In genomic region chr2:11743846-11744553, GRCh38 we compare ENCODE assay signal across 1 cellular context.
TF ChIP-seq lines count a peak whose summit lies in the region.

No MANE protein-coding gene starts in this region.

TF ChIP-seq in K562, 482 proteins besides CTCF, POLR2A, EP300 and RAD21 (continued from another document and continues in another):
- no peak for TF ChIP-seq CREB3 (tag; conservative IDR thresholded peaks at IDR 0.05; ENCODE audit: low read depth)
- TF ChIP-seq CBX3 (IDR thresholded peaks at IDR 0.05; ENCODE audit: borderline replicate concordance in 1 of 2, low read length in 2 of 2): peak in 1 of 2 experiments; percentile 100; a peak in 2 of 3 replicates
- peak; percentile 76; the same call in 1 of the 2 replicates for TF ChIP-seq DMBX1 (CRISPR knock-in tag; IDR thresholded peaks at IDR 0.05; ENCODE audit: borderline replicate concordance)
- TF ChIP-seq DNMT1 (IDR thresholded peaks at IDR 0.05): no peak
- no peak for TF ChIP-seq ZZZ3 (IDR thresholded peaks at IDR 0.05)
- TF ChIP-seq THAP12 (CRISPR knock-in tag; IDR thresholded peaks at IDR 0.05): no peak
- TF ChIP-seq GTF2E2 (tag; IDR thresholded peaks at IDR 0.05): 0 out of 2 replicates have a peak, but pooled peaks have one; percentile 27
- peak in 1 of 2 experiments; percentile 64; a peak in 2 of 4 replicates for TF ChIP-seq TEAD1 (CRISPR knock-in tag; IDR thresholded peaks at IDR 0.05)
- no peak for TF ChIP-seq KLF10 (CRISPR knock-in tag; IDR thresholded peaks at IDR 0.05)
- no peak for TF ChIP-seq ZNF12 (CRISPR knock-in tag; IDR thresholded peaks at IDR 0.05)
- no peak for TF ChIP-seq ZNF384 (IDR thresholded peaks at IDR 0.05; ENCODE audit: low read depth, low read length)
- no peak for TF ChIP-seq KDM4B (IDR thresholded peaks at IDR 0.05; ENCODE audit: borderline replicate concordance in 2 of 2, low read depth in 1 of 2)
- TF ChIP-seq PURB (CRISPR knock-in tag; IDR thresholded peaks at IDR 0.05; ENCODE audit: low read depth): no peak
- TF ChIP-seq ZNF263 (CRISPR knock-in tag; IDR thresholded peaks at IDR 0.05; ENCODE audit: borderline replicate concordance): peak; percentile 71; the same call in 1 of the 2 replicates
- no peak for TF ChIP-seq ILF3 (IDR thresholded peaks at IDR 0.05; ENCODE audit: borderline replicate concordance)
- peak; percentile 61; the same call in 1 of the 2 replicates for TF ChIP-seq MIER1 (IDR thresholded peaks at IDR 0.05; ENCODE audit: low read depth)
- no peak for TF ChIP-seq HDAC6 (IDR thresholded peaks at IDR 0.05; ENCODE audit: low read depth, low read length)
- TF ChIP-seq SRSF3 (IDR thresholded peaks at IDR 0.05; ENCODE audit: insufficient read depth, low read length): no peak
- TF ChIP-seq CUX1 (CRISPR knock-in tag; IDR thresholded peaks at IDR 0.05): no peak
- no peak for TF ChIP-seq SP2 (IDR thresholded peaks at IDR 0.05; ENCODE audit: extremely low read depth, low read depth, low read length, poor library complexity, severe bottlenecking)
- TF ChIP-seq LEF1 (IDR thresholded peaks at IDR 0.05): 0 out of 2 replicates have a peak, but pooled peaks have one; percentile 62
- TF ChIP-seq POLR2B (IDR thresholded peaks at IDR 0.05; ENCODE audit: low read depth, partially characterized antibody): no peak
- no peak for TF ChIP-seq HNRNPK (IDR thresholded peaks at IDR 0.05; ENCODE audit: low read depth, low read length, poor library complexity, severe bottlenecking)
- TF ChIP-seq MAFK (IDR thresholded peaks at IDR 0.05; ENCODE audit: low read length): peak; percentile 89
- TF ChIP-seq FOXJ2 (tag; IDR thresholded peaks at IDR 0.05): no peak
- TF ChIP-seq NRF1 (conservative IDR thresholded peaks at IDR 0.05 in 1 of 2, IDR thresholded peaks at IDR 0.05 in 1 of 2): peak; percentile 57 to 65
- peak; percentile 66 for TF ChIP-seq PRDM10 (IDR thresholded peaks at IDR 0.05; ENCODE audit: partially characterized antibody)
- TF ChIP-seq CAMTA2 (CRISPR knock-in tag; conservative IDR thresholded peaks at IDR 0.05): no peak
- no peak for TF ChIP-seq RBM14 (IDR thresholded peaks at IDR 0.05; ENCODE audit: borderline replicate concordance, insufficient read depth, low read depth, low read length)
- 0 out of 2 replicates have a peak, but pooled peaks have one; percentile 22 for TF ChIP-seq KLF16 (IDR thresholded peaks at IDR 0.05)
- no peak for TF ChIP-seq STAT6 (CRISPR knock-in tag; IDR thresholded peaks at IDR 0.05)
- TF ChIP-seq KAT7 (CRISPR knock-in tag; IDR thresholded peaks at IDR 0.05; ENCODE audit: borderline replicate concordance): peak; percentile 60; the same call in 1 of the 2 replicates
- peak; percentile 97 for TF ChIP-seq ZNF316 (IDR thresholded peaks at IDR 0.05)
- TF ChIP-seq CBFA2T3 (IDR thresholded peaks at IDR 0.05): peak; percentile 79
- TF ChIP-seq CEBPZ (IDR thresholded peaks at IDR 0.05; ENCODE audit: borderline replicate concordance, low read depth, low read length): no peak
- TF ChIP-seq ZNF140 (CRISPR knock-in tag; IDR thresholded peaks at IDR 0.05): no peak
- peak; percentile 40; the same call in 1 of the 2 replicates for TF ChIP-seq FOXP1 (CRISPR knock-in tag; IDR thresholded peaks at IDR 0.05)
- TF ChIP-seq EHMT2 (IDR thresholded peaks at IDR 0.05): peak; percentile 62
- TF ChIP-seq ZHX1 (conservative IDR thresholded peaks at IDR 0.05; ENCODE audit: low read length): 0 out of 2 replicates have a peak, but pooled peaks have one; percentile 40
- TF ChIP-seq ZNF324 (CRISPR knock-in tag; IDR thresholded peaks at IDR 0.05): no peak
- TF ChIP-seq NFE2L1 (tag; IDR thresholded peaks at IDR 0.05; ENCODE audit: borderline replicate concordance, low read depth): no peak
